Comparison of ENCODE assay signal across 8 cellular contexts in genomic region chr10:74227697-74228424, GRCh38.
DNase-seq lines count a peak whose midpoint lies in the region; ATAC-seq lines count a peak whose summit lies in the region.

No MANE protein-coding gene starts in this region.

- peak; percentile 55 for ATAC-seq in left lobe of liver
- no peak for ATAC-seq in HG02763 (IDR thresholded peaks at IDR 0.05; ENCODE audit: unreplicated experiment)
- no peak for ATAC-seq in HG02870 (IDR thresholded peaks at IDR 0.05; ENCODE audit: unreplicated experiment)
- no peak for ATAC-seq in HG02973 (IDR thresholded peaks at IDR 0.05; ENCODE audit: unreplicated experiment)

- in situ Hi-C loops in KBM-7 (cut with MboI; ENCODE audit: low pct_unique_long_range_greater_than_20kb, low sequenced_read_pairs), result no loop called here

- DNase-seq in Ammon's horn (ENCODE audit: low spot score) (peak; percentile 27), KBM-7 (peak; percentile 69), amniotic epithelial cell (ENCODE audit: low read depth) (peak; percentile 88), left lobe of liver (ENCODE audit: low spot score) (no peak), GM19238 (ENCODE audit: insufficient read length, low spot score) (no peak)

Comparison
In these comparisons a context has a peak if more than half of its experiments do, and no peak if none do; other contexts are left out.
1. DNase-seq: peak in Ammon's horn (single experiment), KBM-7 (single experiment) and amniotic epithelial cell (single experiment); none in left lobe of liver (single experiment) and GM19238 (single experiment).